8 cellular contexts compared by ENCODE assay signal in genomic region chr16:24689128-24689527, GRCh38. TPM values are rescaled to one million over a fixed set of nuclear protein-coding genes. Genes with fewer than 3 reads are reported as not detected.
DNase-seq lines count a peak whose midpoint lies in the region; ATAC-seq and TF ChIP-seq lines count a peak whose summit lies in the region.

No MANE protein-coding gene starts in this region.

- no peaks in the 10 kb centered on the region for H3K36me3 Mint-ChIP-seq in GM23338 (ENCODE audit: low read depth)

- TF ChIP-seq CTCF in GM23338 (conservative IDR thresholded peaks at IDR 0.05; ENCODE audit: low read depth in 2 of 2) = peak; percentile 85 to 88
- TF ChIP-seq CTCF in foreskin fibroblast (IDR thresholded peaks at IDR 0.05; ENCODE audit: low read depth, low read length) = peak; percentile 82
- TF ChIP-seq CTCF in testis (IDR thresholded peaks at IDR 0.05) = peak; percentile 38 to 47 (median 41)

- no peak for TF ChIP-seq POLR2A in testis (IDR thresholded peaks at IDR 0.05)

- H3K4me1 Mint-ChIP-seq in GM23338 = peaks cover 21% of the 10 kb centered on the region

- H3F3A ChIP-seq in GM23338 (replicated peaks; ENCODE audit: low read depth) = 0 out of 2 replicates have a peak, but pooled peaks cover 6% of the 10 kb centered on the region

- no peaks in the 10 kb centered on the region for H3K9me2 ChIP-seq in GM23338 (ENCODE audit: insufficient read depth)

- no peak overlapping the region for H3K27ac Mint-ChIP-seq in GM23338

- no peaks in the 10 kb centered on the region for H4K20me1 ChIP-seq in GM23338 (replicated peaks; ENCODE audit: insufficient read depth)

- H3K27me3 ChIP-seq in GM23338 (ENCODE audit: insufficient read depth) (no peaks in the 10 kb centered on the region), testis (no peaks in the 10 kb centered on the region)

- no peaks in the 10 kb centered on the region for H3K9me3 ChIP-seq in testis

- no peaks in the 10 kb centered on the region for H3K9me3 Mint-ChIP-seq in GM23338

- intact Hi-C loops in testis (cut with DNase I; ENCODE audit: low total_unique reads) = no loop called here

- H3K4me2 ChIP-seq in GM23338 = no peak overlapping the region

- peaks cover 14% of the 10 kb centered on the region for H3K4me1 ChIP-seq in GM23338 (ENCODE audit: insufficient read depth)
- H3K4me1 ChIP-seq in testis = no peaks in the 10 kb centered on the region

- no peaks in the 10 kb centered on the region for H3K27me3 Mint-ChIP-seq in GM23338 (ENCODE audit: insufficient read depth, low read depth, poor library complexity)

- DNase-seq in A172 (ENCODE audit: low spot score) (peak; percentile 37), GM23338 (ENCODE audit: low spot score) (peak; percentile 78), RPMI8226 (peak; percentile 54), foreskin fibroblast (peak; percentile 60 to 77), testis (peak; percentile 58)

- H3K36me3 ChIP-seq in GM23338 (ENCODE audit: insufficient read depth) (no peaks in the 10 kb centered on the region), testis (ENCODE audit: low read depth, missing control alignments) (no peaks in the 10 kb centered on the region)

- no peak overlapping the region for H3K4me3 Mint-ChIP-seq in GM23338

- ATAC-seq in GM23338 = peak; percentile 78
- no peak for ATAC-seq in HG03378 (IDR thresholded peaks at IDR 0.05; ENCODE audit: unreplicated experiment)
- ATAC-seq in GM19467 (IDR thresholded peaks at IDR 0.05; ENCODE audit: unreplicated experiment) = no peak
- no peak for ATAC-seq in GM21367 (IDR thresholded peaks at IDR 0.05; ENCODE audit: unreplicated experiment)

- H3K79me2 ChIP-seq in GM23338 (replicated peaks; ENCODE audit: insufficient read depth) = no peaks in the 10 kb centered on the region

- no peak overlapping the region for H2AFZ ChIP-seq in GM23338

- no peak overlapping the region for H3K27ac ChIP-seq in GM23338 (ENCODE audit: low read depth)
- no peak overlapping the region for H3K27ac ChIP-seq in testis

- H3K4me3 ChIP-seq in GM23338 = no peak overlapping the region
- H3K4me3 ChIP-seq in foreskin fibroblast (ENCODE audit: low read depth in 1 of 2, low read length in 2 of 2) = no peak overlapping the region
- H3K4me3 ChIP-seq in testis = no peak overlapping the region

- WGBS in testis, 2 donors = 42 to 59% methylated on average over 7 of the region's 7 CpGs

TF ChIP-seq in GM23338, 12 proteins besides CTCF, POLR2A, EP300 and RAD21:
- no peak for TF ChIP-seq ETS1 (IDR thresholded peaks at IDR 0.05)
- TF ChIP-seq ZNF114 (CRISPR knock-in tag; IDR thresholded peaks at IDR 0.05) = no peak
- TF ChIP-seq CREB1 (CRISPR knock-in tag; IDR thresholded peaks at IDR 0.05; ENCODE audit: low read depth) = no peak
- no peak for TF ChIP-seq NANOG (IDR thresholded peaks at IDR 0.05; ENCODE audit: borderline replicate concordance)
- TF ChIP-seq REST (IDR thresholded peaks at IDR 0.05; ENCODE audit: unreplicated experiment) = no peak
- TF ChIP-seq STAT1 (IDR thresholded peaks at IDR 0.05; ENCODE audit: unreplicated experiment) = no peak
- no peak for TF ChIP-seq JUNB (IDR thresholded peaks at IDR 0.05; ENCODE audit: unreplicated experiment)
TF ChIP-seq in GM23338: peak in this region for 0.

RNA-seq across cellular contexts. Expression of gene TNRC6A, which starts 40.3 kb away (rescaled TPM):
- total RNA-seq in A172 (2014; rRNA removed; shearing (Covaris generic)) = 23.1 and 34.3 TPM in 2 replicates
- total RNA-seq in GM23338 (2014; rRNA removed; shearing (Covaris generic)) = 62.1 and 93.1 TPM in 2 replicates
- polyA plus RNA-seq in GM23338 (2016; fragmentation: Nextera tagmentation; extraction: Ambion mirVana) = 124 and 126 TPM in 2 replicates
- total RNA-seq in testis = 100 to 1,000 TPM in 1 of 2 donors, 10 to 100 TPM in 1; 94.1 to 103 TPM
- polyA plus RNA-seq in testis (ENCODE audit: insufficient read depth, low read depth, low replicate concordance) = 32.3 TPM
